ENCODE assay signal across 13 cellular contexts in the genomic region with DNA sequence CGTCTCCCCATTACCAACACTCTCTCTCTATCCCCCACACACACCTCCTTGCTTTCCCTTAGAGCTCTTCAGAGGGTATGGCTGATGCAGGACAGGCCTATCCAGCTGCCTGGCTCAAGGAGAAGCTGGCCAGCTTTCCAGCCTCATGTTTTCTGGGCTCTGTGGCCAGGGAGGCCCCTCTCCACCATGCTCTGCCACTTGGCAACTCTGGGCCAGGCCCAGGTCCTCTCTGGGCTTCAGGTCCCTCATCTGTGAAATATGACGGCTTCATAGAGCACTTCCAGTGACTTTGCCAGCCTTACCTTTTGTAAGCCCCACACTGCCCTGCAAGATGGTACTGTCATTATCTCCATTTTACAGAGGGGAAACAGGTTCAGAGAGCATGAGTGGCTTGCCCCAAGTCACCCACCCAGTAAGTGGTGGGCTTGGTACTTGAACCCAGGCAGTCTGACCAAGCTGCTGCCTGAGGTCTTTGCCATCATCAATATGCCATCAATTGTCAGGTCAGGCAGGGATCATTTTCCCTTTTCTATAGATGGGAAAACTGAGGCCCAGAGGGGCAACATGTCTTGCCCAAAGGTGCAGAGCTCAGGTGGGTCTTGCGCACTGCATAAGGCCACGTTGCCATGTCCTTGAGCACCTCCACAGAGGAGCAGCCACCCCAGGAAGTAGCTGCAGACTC. TPM values are rescaled to one million over a fixed set of nuclear protein-coding genes. Genes with fewer than 3 reads are reported as not detected.
DNase-seq lines count a peak whose midpoint lies in the region; ATAC-seq and TF ChIP-seq lines count a peak whose summit lies in the region.
"Had no signal": no experiment of that assay in that cellular context is flagged by ENCODE, and none has a peak within 500 bp of the region (broad histone marks: within the 10 kb centered on the region; RNA-seq: fewer than 3 reads in every experiment).

No MANE protein-coding gene starts in this region.

- no peaks in the 10 kb centered on the region for H3K36me3 ChIP-seq in BLaER1 treated with 17β-estradiol and CSF1 and Interleukin-3, amounts not matched to agents 10 nM and 100 nM
- H3K36me3 ChIP-seq in naive thymus-derived CD4-positive, alpha-beta T cell (ENCODE audit: control insufficient read depth in 2 of 3, insufficient read depth in 3 of 3, low read length in 3 of 3) = no peaks in the 10 kb centered on the region

- H3K4me2 ChIP-seq in BLaER1 treated with 17β-estradiol and CSF1 and Interleukin-3, amounts not matched to agents 10 nM and 100 nM = peak overlapping the region; percentile 76 to 100 (median 97)

- H3K4me3 Mint-ChIP-seq in naive thymus-derived CD4-positive, alpha-beta T cell = peak overlapping the region; percentile 62 to 86 (median 80)
- H3K4me3 Mint-ChIP-seq in chondrocyte (ENCODE audit: unreplicated experiment) = no peak overlapping the region
- H3K4me3 Mint-ChIP-seq: nephron progenitor cell had no signal

- intact Hi-C loops in naive thymus-derived CD4-positive, alpha-beta T cell (cut with micrococcal nuclease) = no loop called here

- TF ChIP-seq CTCF in GM12875 (IDR thresholded peaks at IDR 0.05; ENCODE audit: borderline replicate concordance, insufficient read depth, low read depth, low read length) (no peak), chondrocyte (IDR thresholded peaks at IDR 0.05) (no peak)

- H3K9ac ChIP-seq in BLaER1 treated with 17β-estradiol and CSF1 and Interleukin-3, amounts not matched to agents 10 nM and 100 nM = peak overlapping the region in 4 of 11 experiments; percentile 19 to 68 (median 52); a peak in 7 of 22 replicates

- peaks cover 0 to 43% (median 0%) of the 10 kb centered on the region in 11 experiments; a peak in 5 of 22 replicates for H4K20me1 ChIP-seq in BLaER1 treated with 17β-estradiol and CSF1 and Interleukin-3, amounts not matched to agents 10 nM and 100 nM

- peaks cover 48 to 67% (median 57%) of the 10 kb centered on the region in 7 donors for H3K4me1 Mint-ChIP-seq in naive thymus-derived CD4-positive, alpha-beta T cell
- peaks cover 8% of the 10 kb centered on the region for H3K4me1 Mint-ChIP-seq in chondrocyte (ENCODE audit: low read depth)

- H3K4me3 ChIP-seq in BLaER1 treated with 17β-estradiol and CSF1 and Interleukin-3, amounts not matched to agents 10 nM and 100 nM = peak overlapping the region in 5 of 10 experiments; percentile 48 to 69 (median 57); a peak in 8 of 20 replicates
- H3K4me3 ChIP-seq in GM12875 (ENCODE audit: low read depth, low read length) = peak overlapping the region; percentile 75
- peak overlapping the region; percentile 42 for H3K4me3 ChIP-seq in naive thymus-derived CD4-positive, alpha-beta T cell (ENCODE audit: low read length)
- H3K4me3 ChIP-seq: coronary artery had no signal

- ATAC-seq in naive thymus-derived CD4-positive, alpha-beta T cell = no peak
- ATAC-seq in GM21447 (IDR thresholded peaks at IDR 0.05; ENCODE audit: unreplicated experiment) (no peak), GM18519 (IDR thresholded peaks at IDR 0.05; ENCODE audit: low FRiP score, unreplicated experiment) (no peak)

- H3K27me3 Mint-ChIP-seq in naive thymus-derived CD4-positive, alpha-beta T cell = peaks cover 0 to 3% (median 0%) of the 10 kb centered on the region in 5 donors
- no peaks in the 10 kb centered on the region for H3K27me3 Mint-ChIP-seq in chondrocyte (ENCODE audit: low read depth)

- CTCF ChIA-PET in naive thymus-derived CD4-positive, alpha-beta T cell (lab: Charles Lee) = interaction anchor here (0.6 to 1.3 kb wide), 3 partner anchors 12 to 22 kb away, joined by 3 to 4 read pairs (median 4); no protein-coding TSS in a partner anchor

- H3K4me1 ChIP-seq in BLaER1 treated with 17β-estradiol and CSF1 and Interleukin-3, amounts not matched to agents 10 nM and 100 nM = peaks cover 82 to 94% (median 92%) of the 10 kb centered on the region in 10 experiments
- H3K4me1 ChIP-seq in naive thymus-derived CD4-positive, alpha-beta T cell (ENCODE audit: control insufficient read depth in 2 of 2, insufficient read depth in 2 of 2, low read length in 2 of 2) = peaks cover 29 to 42% of the 10 kb centered on the region in 2 donors

- H3K27ac ChIP-seq in BLaER1 treated with 17β-estradiol and CSF1 and Interleukin-3, amounts not matched to agents 10 nM and 100 nM = peak overlapping the region in 4 of 11 experiments; percentile 54 to 71 (median 61); a peak in 6 of 22 replicates
- H3K27ac ChIP-seq in naive thymus-derived CD4-positive, alpha-beta T cell (ENCODE audit: low read depth, low read length) = no peak overlapping the region
- H3K27ac ChIP-seq: coronary artery, VCaP had no signal

- H3K36me3 Mint-ChIP-seq in naive thymus-derived CD4-positive, alpha-beta T cell = no peaks in the 10 kb centered on the region
- no peaks in the 10 kb centered on the region for H3K36me3 Mint-ChIP-seq in chondrocyte (ENCODE audit: low read depth)

- POLR2A ChIA-PET in naive thymus-derived CD4-positive, alpha-beta T cell (lab: Charles Lee) = interaction anchor here (0.9 to 3.0 kb wide), 7 partner anchors 8 to 95 kb away, joined by 3 to 16 read pairs (median 3); partner anchors contain the start of genes CIAPIN1, COQ9 and POLR2C

- H3K9me3 ChIP-seq in BLaER1 treated with 17β-estradiol and CSF1 and Interleukin-3, amounts not matched to agents 10 nM and 100 nM (replicated peaks in 1 of 11) = no peaks in the 10 kb centered on the region
- no peaks in the 10 kb centered on the region for H3K9me3 ChIP-seq in naive thymus-derived CD4-positive, alpha-beta T cell (ENCODE audit: control insufficient read depth in 2 of 3, low read length in 3 of 3)

- peaks cover 0 to 58% (median 0%) of the 10 kb centered on the region in 11 experiments; a peak in 5 of 22 replicates for H3K27me3 ChIP-seq in BLaER1 treated with 17β-estradiol and CSF1 and Interleukin-3, amounts not matched to agents 10 nM and 100 nM
- H3K27me3 ChIP-seq in naive thymus-derived CD4-positive, alpha-beta T cell (ENCODE audit: control insufficient read depth in 2 of 2, insufficient read depth in 2 of 2, low read length in 2 of 2) = no peaks in the 10 kb centered on the region

- no peaks in the 10 kb centered on the region for H3K9me3 Mint-ChIP-seq in naive thymus-derived CD4-positive, alpha-beta T cell
- no peaks in the 10 kb centered on the region for H3K9me3 Mint-ChIP-seq in chondrocyte (ENCODE audit: low read depth)
- H3K9me3 Mint-ChIP-seq: nephron progenitor cell had no signal

- H3K27ac Mint-ChIP-seq in naive thymus-derived CD4-positive, alpha-beta T cell = peak overlapping the region; percentile 27 to 90 (median 76)
- no peak overlapping the region for H3K27ac Mint-ChIP-seq in chondrocyte (ENCODE audit: unreplicated experiment)
- H3K27ac Mint-ChIP-seq: nephron progenitor cell had no signal

- peak; percentile 17 to 20 for DNase-seq in activated T-cell treated with anti-CD3 and anti-CD28 coated beads, Interleukin-2, amount 50 U/mL, for 48 hours
- peak in 1 of 9 donors; percentile 15 for DNase-seq in naive thymus-derived CD4-positive, alpha-beta T cell
- DNase-seq in chondrocyte (ENCODE audit: low spot score) = no peak
- DNase-seq in NCI-H226 = no peak
- DNase-seq: NCI-H2227 treated with DMSO at 0.1 percent for 48 hours; nephron progenitor cell; stimulated activated CD4-positive, alpha-beta T cell treated with anti-CD3 and anti-CD28 coated beads, Interleukin-12 subunit alpha, Interleukin-12 subunit beta, amount 100 ng/mL, for 4 hours had no signal

RNA-seq across cellular contexts. Expression of gene ADGRG5, which starts 0.5 kb away (rescaled TPM):
- 10 to 100 TPM in 2 of 5 experiments, 1 to 10 TPM in 1, under 1 TPM in 2; 0.67 to 16.1 (median 2.7) TPM for total RNA-seq in naive thymus-derived CD4-positive, alpha-beta T cell
- 1 to 10 TPM in 1 of 2 donors, under 1 TPM in 1; 0.43 to 1.3 TPM for polyA plus RNA-seq in naive thymus-derived CD4-positive, alpha-beta T cell
- total RNA-seq in chondrocyte = not detected in 3 replicates

RNA-seq across cellular contexts. Expression of gene CCDC102A, which starts 5.5 kb away (rescaled TPM):
- 10 to 100 TPM in 1 of 5 experiments, 1 to 10 TPM in 4; 3.5 to 12.7 (median 7.1) TPM for total RNA-seq in naive thymus-derived CD4-positive, alpha-beta T cell
- polyA plus RNA-seq in naive thymus-derived CD4-positive, alpha-beta T cell = 1 to 10 TPM; 3.0 to 9.4 TPM
- 20.9 to 27.2 TPM (median 22.4 TPM) in 3 replicates for total RNA-seq in chondrocyte

RNA-seq across cellular contexts. Expression of gene DOK4, which starts 55.6 kb away (rescaled TPM):
- total RNA-seq in naive thymus-derived CD4-positive, alpha-beta T cell = 1 to 10 TPM; 2.2 to 4.0 (median 2.9) TPM
- polyA plus RNA-seq in naive thymus-derived CD4-positive, alpha-beta T cell = 1 to 10 TPM; 1.6 to 4.6 TPM
- total RNA-seq in chondrocyte = 23.7 to 28.5 TPM (median 26.4 TPM) in 3 replicates

Comparison
In these comparisons a context has a peak if more than half of its experiments do, and no peak if none do; other contexts are left out.
1. DNase-seq: peak in activated T-cell treated with anti-CD3 and anti-CD28 coated beads, Interleukin-2, amount 50 U/mL, for 48 hours (2 of 2); none in chondrocyte (single experiment) and NCI-H226 (single experiment).